In the genomic region with DNA sequence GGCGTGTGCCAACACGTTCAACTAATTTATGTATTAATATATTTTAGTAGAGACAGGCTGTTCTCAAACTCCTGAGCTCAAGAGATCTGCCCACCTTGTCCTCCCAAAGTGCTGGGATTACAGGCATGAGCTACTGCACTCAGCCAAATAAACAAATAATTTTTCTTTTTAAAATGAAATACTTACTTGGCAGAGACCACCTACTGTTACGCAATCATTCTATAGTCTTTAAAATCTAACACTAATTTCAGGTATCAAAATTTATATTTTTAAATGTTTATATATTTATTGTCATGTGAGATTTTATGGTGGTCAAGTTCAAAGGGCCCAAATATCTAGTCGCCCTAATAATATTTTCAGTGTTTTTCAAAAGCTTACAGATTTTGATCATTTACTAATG, we compare ENCODE assay signal across 28 cellular contexts.
"Had no signal": no experiment of that assay in that cellular context is flagged by ENCODE, and none has a peak within 500 bp of the region (broad histone marks: within the 10 kb centered on the region; RNA-seq: fewer than 3 reads in every experiment).

No MANE protein-coding gene starts in this region.

- DNase-seq: natural killer cell; occipital lobe; ovary; posterior cingulate gyrus; psoas muscle; right cardiac atrium; spleen; stimulated activated CD4-positive, alpha-beta T cell treated with anti-CD3 and anti-CD28 coated beads, Interleukin-12 subunit alpha, Interleukin-12 subunit beta, amount 100 ng/mL, for 4 hours; stimulated activated CD4-positive, alpha-beta T cell treated with anti-CD3 and anti-CD28 coated beads, Interleukin-1b, Interleukin-23, amount 100 ng/mL, for 48 hours; stimulated activated CD4-positive, alpha-beta T cell treated with anti-CD3 and anti-CD28 coated beads, Interleukin-4, amount 100 ng/mL, for 1 hour; stimulated activated CD4-positive, alpha-beta T cell treated with anti-CD3 and anti-CD28 coated beads, Interleukin-4, amount 100 ng/mL, for 4 hours; stimulated activated CD8-positive, alpha-beta memory T cell treated with anti-CD3 and anti-CD28 coated beads, Interleukin-4, amount 100 ng/mL, for 48 hours; stimulated activated naive CD4-positive, alpha-beta T cell; stimulated activated naive CD8-positive, alpha-beta T cell treated with anti-CD3 and anti-CD28 coated beads, Interleukin-15, amount 100 ng/mL, for 72 hours; stimulated activated naive CD8-positive, alpha-beta T cell treated with anti-CD3 and anti-CD28 coated beads, Interleukin-15, Interleukin-2, amounts not matched to agents 100 U/mL and 50 U/mL, for 24 hours; substantia nigra; testis; tibial artery; transverse colon; upper lobe of right lung; uterus had no signal

- H3K36me3 ChIP-seq: neural progenitor cell, ovary, spleen, suprapubic skin, tibial artery, transverse colon, upper lobe of right lung, uterus had no signal

- H3K4me1 ChIP-seq: parathyroid adenoma, psoas muscle, spleen, suprapubic skin, testis, tibial artery, transverse colon, upper lobe of right lung, uterus had no signal

- H3K27ac ChIP-seq: neural progenitor cell, ovary, parathyroid adenoma, psoas muscle, skin epidermis, spleen, suprapubic skin, testis, tibial artery, transverse colon, upper lobe of right lung, uterus had no signal

- H3K27me3 ChIP-seq: neural progenitor cell, ovary, spleen, suprapubic skin, testis, tibial artery, transverse colon, upper lobe of right lung, uterus had no signal

- ATAC-seq: natural killer cell; psoas muscle; right cardiac atrium; sciatic nerve; stimulated activated memory B cell treated with anti-CD40 and anti-IgM and Interleukin-4, amounts not matched to agents 10 μg/mL and 1 μg/mL and 100 μg/mL, for 72 hours; stimulated activated naive CD8-positive, alpha-beta T cell treated with anti-CD3 and anti-CD28 coated beads, Interleukin-15, amount 100 ng/mL, for 72 hours; stimulated activated naive CD8-positive, alpha-beta T cell treated with anti-CD3 and anti-CD28 coated beads, Interleukin-15, Interleukin-2, amounts not matched to agents 100 U/mL and 50 U/mL, for 24 hours; upper lobe of right lung had no signal

- H3K9me3 ChIP-seq: ovary, psoas muscle, suprapubic skin, testis, tibial artery, transverse colon, upper lobe of right lung, uterus had no signal

- H3K4me2 ChIP-seq: neural progenitor cell, smooth muscle cell had no signal

- H3K9ac ChIP-seq: neural progenitor cell, parathyroid adenoma had no signal

- H3K4me3 ChIP-seq: neural progenitor cell, ovary, psoas muscle, skin epidermis, smooth muscle cell, spleen, suprapubic skin, testis, tibial artery, transverse colon, upper lobe of right lung, uterus had no signal

- H3K79me2 ChIP-seq: parathyroid adenoma had no signal

- H2AFZ ChIP-seq: neural progenitor cell, parathyroid adenoma had no signal
